ENCODE assay signal across 8 cellular contexts in the genomic region with DNA sequence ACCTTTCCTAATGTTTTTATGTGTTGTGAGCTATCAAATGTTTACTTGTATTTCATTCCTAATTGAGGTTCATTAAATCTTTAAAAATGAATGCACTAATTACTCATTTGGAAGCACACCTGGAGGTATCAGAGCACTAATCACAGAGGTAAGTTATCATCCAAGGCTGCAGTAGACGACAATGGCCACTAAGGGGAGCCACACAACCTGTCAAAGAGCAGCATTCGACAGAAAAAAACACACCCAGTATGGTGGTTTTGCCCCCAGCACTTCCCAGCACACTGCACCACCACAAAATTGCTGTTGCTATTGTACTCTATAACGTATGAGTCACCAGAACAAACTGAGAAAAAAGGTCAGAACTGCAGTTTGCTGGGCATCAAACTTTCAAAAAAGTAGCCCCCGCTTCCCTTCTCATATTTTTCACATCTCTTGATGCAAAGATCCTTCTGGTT.
DNase-seq lines count a peak whose midpoint lies in the region; ATAC-seq and TF ChIP-seq lines count a peak whose summit lies in the region.

No MANE protein-coding gene starts in this region.

- no peak for TF ChIP-seq POLR2A in suprapubic skin (IDR thresholded peaks at IDR 0.05)

- TF ChIP-seq CTCF in AG04450 (IDR thresholded peaks at IDR 0.05; ENCODE audit: low read depth, low read length) (peak; percentile 91), GM13977 (IDR thresholded peaks at IDR 0.05; ENCODE audit: extremely low read depth, insufficient read depth, missing control alignments) (peak; percentile 79), WI38 (IDR thresholded peaks at IDR 0.05; ENCODE audit: low read depth, low read length) (peak; percentile 74), suprapubic skin (IDR thresholded peaks at IDR 0.05) (peak; percentile 64 to 81)

- H3K27me3 ChIP-seq in AG04450 (ENCODE audit: control insufficient read depth, insufficient read depth, low read length) = no peaks in the 10 kb centered on the region
- H3K27me3 ChIP-seq in suprapubic skin = peaks cover 18% of the 10 kb centered on the region

- 23% methylated on average over 4 of the region's 4 CpGs for WGBS in suprapubic skin

- H3K4me3 ChIP-seq in AG04450 (ENCODE audit: low read depth, low read length) (no peak overlapping the region), WI38 (ENCODE audit: low read depth, low read length) (no peak overlapping the region), suprapubic skin (no peak overlapping the region)

- peak; percentile 64 for ATAC-seq in HG02973 (IDR thresholded peaks at IDR 0.05; ENCODE audit: unreplicated experiment)

- DNase-seq in AG04450 (ENCODE audit: low read depth, low spot score) (peak; percentile 34), GM13977 (ENCODE audit: low spot score) (peak; percentile 74), NCI-H2107 treated with DMSO at 0.1 percent for 48 hours (lab: John Stamatoyannopoulos, UW; ENCODE audit: unreplicated experiment) (peak; percentile 6), midbrain (lab: John Stamatoyannopoulos, UW) (peak; percentile 11), suprapubic skin (ENCODE audit: low spot score in 2 of 2) (no peak)
- DNase-seq in effector CD8-positive, alpha-beta T cell (lab: John Stamatoyannopoulos, UW) = peak; percentile 10

- in situ Hi-C loops in GM13977 (cut with MboI; ENCODE audit: low pct_unique_long_range_greater_than_20kb, low sequenced_read_pairs, unreplicated experiment) = no loop called here

- H3K27ac ChIP-seq in AG04450 (ENCODE audit: low read depth, low read length) (no peak overlapping the region), suprapubic skin (no peak overlapping the region)

- peaks cover 12% of the 10 kb centered on the region for H3K4me1 ChIP-seq in suprapubic skin

- CTCF ChIA-PET in AG04450 (lab: Charles Lee) = interaction anchor here (0.6 to 6.5 kb wide), 28 partner anchors 10 to 1314 kb away, joined by 3 to 69 read pairs (median 4); a partner anchor contains a TSS

- TF ChIP-seq EP300 in suprapubic skin (IDR thresholded peaks at IDR 0.05) = no peak

- H3K9me3 ChIP-seq in AG04450 (ENCODE audit: control insufficient read depth, insufficient read depth, low read length) (no peaks in the 10 kb centered on the region), suprapubic skin (no peaks in the 10 kb centered on the region)

- no peaks in the 10 kb centered on the region for H3K36me3 ChIP-seq in suprapubic skin

- POLR2A ChIA-PET in AG04450 (lab: Yijun Ruan, JAX) = no interaction called here

Comparison
In these comparisons a context has a peak if more than half of its experiments do, and no peak if none do; other contexts are left out.
1. DNase-seq: peak in AG04450 (single experiment), GM13977 (single experiment), NCI-H2107 treated with DMSO at 0.1 percent for 48 hours (single experiment), effector CD8-positive, alpha-beta T cell (single experiment) and midbrain (single experiment); none in suprapubic skin (0 of 2).
2. Peak in every context shown above with its lines, with median percentiles within 50 percentile points of each other: CTCF ChIP-seq.